11 cellular contexts compared by ENCODE assay signal in the genomic region with DNA sequence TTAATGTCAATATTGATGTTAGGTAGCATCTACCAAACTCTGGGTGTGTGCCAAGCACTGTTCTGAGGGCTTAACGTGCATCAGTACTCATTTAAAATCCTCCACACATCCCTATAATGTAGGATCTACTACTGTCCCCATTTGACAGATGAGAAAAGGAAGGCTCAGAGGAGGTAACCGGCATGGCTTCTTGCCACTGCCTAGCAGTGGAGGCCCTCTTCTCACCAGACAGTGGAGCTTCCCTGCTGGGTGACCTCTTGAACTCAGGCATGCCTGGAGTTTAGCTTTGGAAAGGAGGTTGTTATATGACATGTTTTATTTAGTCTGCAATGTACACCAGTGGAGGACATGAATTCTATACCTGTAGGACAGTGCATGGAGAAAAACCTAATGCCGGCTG. TPM values are rescaled to one million over a fixed set of nuclear protein-coding genes. Genes with fewer than 3 reads are reported as not detected.
DNase-seq lines count a peak whose midpoint lies in the region; ATAC-seq and TF ChIP-seq lines count a peak whose summit lies in the region.
"Had no signal": no experiment of that assay in that cellular context is flagged by ENCODE, and none has a peak within 500 bp of the region (broad histone marks: within the 10 kb centered on the region; RNA-seq: fewer than 3 reads in every experiment).

No MANE protein-coding gene starts in this region.

- no peaks in the 10 kb centered on the region for H3K9me3 ChIP-seq in Loucy (ENCODE audit: insufficient read depth, low read depth, low read length)
- H3K9me3 ChIP-seq in endocrine pancreas (ENCODE audit: control insufficient read depth, low read length): no peaks in the 10 kb centered on the region

- H3K36me3 ChIP-seq in Loucy (ENCODE audit: insufficient read depth, low read length): no peaks in the 10 kb centered on the region
- no peaks in the 10 kb centered on the region for H3K36me3 ChIP-seq in endocrine pancreas (ENCODE audit: control insufficient read depth, insufficient read depth, low read length)

- peaks cover 10% of the 10 kb centered on the region for H3K36me3 Mint-ChIP-seq in T-helper 1 cell treated with Interleukin-12 subunit alpha and Interleukin-12 subunit beta and Interleukin-4 antibody, amounts not matched to agents 30 μg/mL and 1 μg/mL, for 36 hours (ENCODE audit: low read depth)
- no peaks in the 10 kb centered on the region for H3K36me3 Mint-ChIP-seq in osteocyte (ENCODE audit: unreplicated experiment)
- H3K36me3 Mint-ChIP-seq: IgD-negative memory B cell had no signal

- no peaks in the 10 kb centered on the region for H3F3A ChIP-seq in Loucy (ENCODE audit: low read depth)

- TF ChIP-seq CTCF in Loucy (conservative IDR thresholded peaks at IDR 0.05; ENCODE audit: low read length) (no peak), osteocyte (IDR thresholded peaks at IDR 0.05) (no peak)

- H4K20me1 ChIP-seq in Loucy (ENCODE audit: insufficient read depth, low read length, poor library complexity, severe bottlenecking): peaks cover 30% of the 10 kb centered on the region

- H3K4me2 ChIP-seq in Loucy (ENCODE audit: low read depth, low read length, poor library complexity, severe bottlenecking): peak overlapping the region; percentile 76

- H3K4me3 ChIP-seq in Loucy (ENCODE audit: low read length, poor library complexity, severe bottlenecking) (peak overlapping the region; percentile 86), endocrine pancreas (ENCODE audit: control insufficient read depth, insufficient read depth, low read length) (peak overlapping the region; percentile 83)

- no peak for ATAC-seq in HG02981 (IDR thresholded peaks at IDR 0.05; ENCODE audit: unreplicated experiment)
- ATAC-seq in HG03520 (IDR thresholded peaks at IDR 0.05; ENCODE audit: unreplicated experiment): no peak

- H3K79me2 ChIP-seq in Loucy (ENCODE audit: insufficient read depth, low read length): peaks cover 62% of the 10 kb centered on the region

- H3K4me1 Mint-ChIP-seq in T-helper 1 cell treated with Interleukin-12 subunit alpha and Interleukin-12 subunit beta and Interleukin-4 antibody, amounts not matched to agents 30 μg/mL and 1 μg/mL, for 36 hours (ENCODE audit: low read depth): peaks cover 23% of the 10 kb centered on the region
- H3K4me1 Mint-ChIP-seq in osteocyte (ENCODE audit: unreplicated experiment): peaks cover 35% of the 10 kb centered on the region

- H3K9me2 ChIP-seq in Loucy (replicated peaks; ENCODE audit: low read depth, low read length): no peaks in the 10 kb centered on the region

- DNase-seq in T-helper 1 cell (no peak), osteocyte (ENCODE audit: extremely low spot score, unreplicated experiment) (no peak), kidney tubule cell (ENCODE audit: low spot score) (no peak)
- DNase-seq: amniotic stem cell, erythroblast had no signal

- no peak overlapping the region for H3K9ac ChIP-seq in Loucy (ENCODE audit: low read depth, low read length, poor library complexity, severe bottlenecking)
- H3K9ac ChIP-seq in endocrine pancreas (ENCODE audit: control insufficient read depth, insufficient read depth, low read length): no peak overlapping the region

- H3K4me1 ChIP-seq in Loucy (ENCODE audit: insufficient read depth, low read length, poor library complexity, severe bottlenecking) (peaks cover 61% of the 10 kb centered on the region), endocrine pancreas (ENCODE audit: control insufficient read depth, insufficient read depth, low read length) (no peaks in the 10 kb centered on the region)

- H3K27me3 ChIP-seq in Loucy (ENCODE audit: insufficient read depth, low read length, poor library complexity, severe bottlenecking): no peaks in the 10 kb centered on the region
- no peaks in the 10 kb centered on the region for H3K27me3 ChIP-seq in endocrine pancreas (ENCODE audit: control insufficient read depth, insufficient read depth, low read length)

- peak overlapping the region; percentile 89 for H3K4me3 Mint-ChIP-seq in T-helper 1 cell treated with Interleukin-12 subunit alpha and Interleukin-12 subunit beta and Interleukin-4 antibody, amounts not matched to agents 30 μg/mL and 1 μg/mL, for 36 hours
- peak overlapping the region; percentile 79 for H3K4me3 Mint-ChIP-seq in osteocyte (ENCODE audit: unreplicated experiment)

- H3K27ac Mint-ChIP-seq in T-helper 1 cell treated with Interleukin-12 subunit alpha and Interleukin-12 subunit beta and Interleukin-4 antibody, amounts not matched to agents 30 μg/mL and 1 μg/mL, for 36 hours: no peak overlapping the region
- H3K27ac Mint-ChIP-seq in osteocyte (ENCODE audit: unreplicated experiment): no peak overlapping the region

- H3K9me3 Mint-ChIP-seq in T-helper 1 cell treated with Interleukin-12 subunit alpha and Interleukin-12 subunit beta and Interleukin-4 antibody, amounts not matched to agents 30 μg/mL and 1 μg/mL, for 36 hours: no peaks in the 10 kb centered on the region
- no peaks in the 10 kb centered on the region for H3K9me3 Mint-ChIP-seq in osteocyte (ENCODE audit: unreplicated experiment)
- H3K9me3 Mint-ChIP-seq: IgD-negative memory B cell had no signal

- peaks cover 16% of the 10 kb centered on the region for H3K27me3 Mint-ChIP-seq in T-helper 1 cell treated with Interleukin-12 subunit alpha and Interleukin-12 subunit beta and Interleukin-4 antibody, amounts not matched to agents 30 μg/mL and 1 μg/mL, for 36 hours (ENCODE audit: low read depth)
- H3K27me3 Mint-ChIP-seq in osteocyte (ENCODE audit: unreplicated experiment): no peaks in the 10 kb centered on the region

- H2AFZ ChIP-seq in Loucy (ENCODE audit: low read length): no peak overlapping the region

RNA-seq across cellular contexts. Expression of a gene that starts 2.1 kb away (rescaled TPM):
- 2.7 and 3.3 TPM in 2 replicates for total RNA-seq in osteocyte
